Comparison of ENCODE assay signal across 36 cellular contexts in genomic region chr2:101638817-101639605, GRCh38.
"Had no signal": no experiment of that assay in that cellular context is flagged by ENCODE, and none has a peak within 500 bp of the region (broad histone marks: within the 10 kb centered on the region; RNA-seq: fewer than 3 reads in every experiment).

No MANE protein-coding gene starts in this region.

- DNase-seq: activated CD4-positive, alpha-beta memory T cell treated with anti-CD3 and anti-CD28 coated beads, Interleukin-2, amount 10 ng/mL, durations not matched to agents 7 days and 5 days; activated CD4-positive, alpha-beta T cell treated with anti-CD3 and anti-CD28 coated beads for 1 hour; activated CD4-positive, alpha-beta T cell treated with anti-CD3 and anti-CD28 coated beads, Interleukin-2, amount 10 ng/mL, durations not matched to agents 7 days and 5 days; activated CD8-positive, alpha-beta memory T cell treated with anti-CD3 and anti-CD28 coated beads, Interleukin-2, amount 50 U/mL, for 48 hours; activated gamma-delta T cell treated with Interleukin-2 at 50 U/mL for 16 hours; activated naive CD4-positive, alpha-beta T cell treated with anti-CD3 and anti-CD28 coated beads, Interleukin-2, amount 50 U/mL, for 16 hours; activated T-cell treated with anti-CD3 and anti-CD28 coated beads, Interleukin-2, amount 50 U/mL, for 24 hours; anterior cingulate cortex; effector CD4-positive, alpha-beta T cell; foreskin keratinocyte; heart left ventricle; hypothalamus; immature natural killer cell; kidney; mesenchymal stem cell; naive thymus-derived CD8-positive, alpha-beta T cell; psoas muscle; stimulated activated CD4-positive, alpha-beta T cell treated with anti-CD3 and anti-CD28 coated beads, Interleukin-1b, Interleukin-23, amount 100 ng/mL, for 48 hours; stimulated activated CD4-positive, alpha-beta T cell treated with anti-CD3 and anti-CD28 coated beads, Interleukin-4, amount 100 ng/mL, for 4 hours; stimulated activated CD8-positive, alpha-beta memory T cell treated with anti-CD3 and anti-CD28 coated beads, Interleukin-4, amount 100 ng/mL, for 48 hours; stimulated activated naive CD8-positive, alpha-beta T cell treated with anti-CD3 and anti-CD28 coated beads, Interleukin-15, amount 100 ng/mL, for 72 hours; T-helper 9 cell; tibial artery had no signal

- H3K27me3 ChIP-seq: esophagus muscularis mucosa, foreskin keratinocyte, neutrophil, suprapubic skin, tibial artery had no signal

- H3K9me3 Mint-ChIP-seq: activated CD4-positive, alpha-beta memory T cell treated with anti-CD3 and anti-CD28 coated beads, Interleukin-2, amount 10 ng/mL, durations not matched to agents 7 days and 5 days; activated T-cell treated with anti-CD3 and anti-CD28 coated beads, Interleukin-2, amount 50 U/mL, for 24 hours; activated T-helper 17 cell treated with anti-CD3 and anti-CD28 coated beads, Interleukin-2, amount 50 U/mL, for 72 hours; central memory CD8-positive, alpha-beta T cell; immature natural killer cell; naive thymus-derived CD8-positive, alpha-beta T cell; stimulated activated memory B cell treated with anti-CD40 and anti-IgM and Interleukin-4, amounts not matched to agents 10 μg/mL and 1 μg/mL and 100 μg/mL, for 72 hours; stimulated activated naive CD8-positive, alpha-beta T cell treated with anti-CD3 and anti-CD28 coated beads, Interleukin-15, amount 100 ng/mL, for 72 hours; T-helper 1 cell treated with Interleukin-12 subunit alpha and Interleukin-12 subunit beta and Interleukin-4 antibody, amounts not matched to agents 30 μg/mL and 1 μg/mL, for 36 hours had no signal

- ATAC-seq: activated T-helper 17 cell treated with anti-CD3 and anti-CD28 coated beads, Interleukin-2, amount 50 U/mL, for 72 hours; foreskin keratinocyte; heart left ventricle; naive thymus-derived CD8-positive, alpha-beta T cell; psoas muscle; stimulated activated memory B cell treated with anti-CD40 and anti-IgM and Interleukin-4, amounts not matched to agents 10 μg/mL and 1 μg/mL and 100 μg/mL, for 72 hours; stimulated activated naive CD8-positive, alpha-beta T cell treated with anti-CD3 and anti-CD28 coated beads, Interleukin-15, amount 100 ng/mL, for 72 hours; WTC11 had no signal

- H3K4me1 ChIP-seq: esophagus muscularis mucosa, foreskin keratinocyte, heart left ventricle, parathyroid adenoma, psoas muscle, tibial artery had no signal

- H3K36me3 Mint-ChIP-seq: immature natural killer cell; naive thymus-derived CD8-positive, alpha-beta T cell; stimulated activated memory B cell treated with anti-CD40 and anti-IgM and Interleukin-4, amounts not matched to agents 10 μg/mL and 1 μg/mL and 100 μg/mL, for 72 hours; WTC11 had no signal

- H3K4me1 Mint-ChIP-seq: activated CD4-positive, alpha-beta memory T cell treated with anti-CD3 and anti-CD28 coated beads, Interleukin-2, amount 10 ng/mL, durations not matched to agents 7 days and 5 days; activated T-helper 17 cell treated with anti-CD3 and anti-CD28 coated beads, Interleukin-2, amount 50 U/mL, for 72 hours; central memory CD8-positive, alpha-beta T cell; immature natural killer cell; stimulated activated naive CD8-positive, alpha-beta T cell treated with anti-CD3 and anti-CD28 coated beads, Interleukin-15, amount 100 ng/mL, for 72 hours; WTC11 had no signal

- H3K9me3 ChIP-seq: esophagus muscularis mucosa, heart left ventricle, lower lobe of right lung, neutrophil, psoas muscle, suprapubic skin, tibial artery had no signal

- H3K79me2 ChIP-seq: parathyroid adenoma had no signal

- H3K9ac ChIP-seq: parathyroid adenoma had no signal

- H3K36me3 ChIP-seq: esophagus muscularis mucosa, heart left ventricle, lower lobe of right lung, neutrophil, suprapubic skin, tibial artery had no signal

- H3K4me3 ChIP-seq: esophagus muscularis mucosa, heart left ventricle, lower lobe of right lung, psoas muscle, smooth muscle cell, suprapubic skin, tibial artery had no signal

- FAIRE-seq: bronchial epithelial cell, colon, kidney had no signal

- H3K4me2 ChIP-seq: smooth muscle cell had no signal

- H2AFZ ChIP-seq: parathyroid adenoma had no signal

- H3K4me3 Mint-ChIP-seq: activated CD4-positive, alpha-beta memory T cell treated with anti-CD3 and anti-CD28 coated beads, Interleukin-2, amount 10 ng/mL, durations not matched to agents 7 days and 5 days; activated CD4-positive, alpha-beta T cell treated with anti-CD3 and anti-CD28 coated beads, Interleukin-2, amount 10 ng/mL, durations not matched to agents 7 days and 5 days; activated T-cell treated with anti-CD3 and anti-CD28 coated beads, Interleukin-2, amount 50 U/mL, for 24 hours; activated T-helper 17 cell treated with anti-CD3 and anti-CD28 coated beads, Interleukin-2, amount 50 U/mL, for 72 hours; central memory CD8-positive, alpha-beta T cell; immature natural killer cell; stimulated activated memory B cell treated with anti-CD40 and anti-IgM and Interleukin-4, amounts not matched to agents 10 μg/mL and 1 μg/mL and 100 μg/mL, for 72 hours; stimulated activated naive CD8-positive, alpha-beta T cell treated with anti-CD3 and anti-CD28 coated beads, Interleukin-15, amount 100 ng/mL, for 72 hours; T-helper 1 cell treated with Interleukin-12 subunit alpha and Interleukin-12 subunit beta and Interleukin-4 antibody, amounts not matched to agents 30 μg/mL and 1 μg/mL, for 36 hours; WTC11 had no signal

- H3K27me3 Mint-ChIP-seq: activated CD4-positive, alpha-beta memory T cell treated with anti-CD3 and anti-CD28 coated beads, Interleukin-2, amount 10 ng/mL, durations not matched to agents 7 days and 5 days; activated CD4-positive, alpha-beta T cell treated with anti-CD3 and anti-CD28 coated beads, Interleukin-2, amount 10 ng/mL, durations not matched to agents 7 days and 5 days; activated T-cell treated with anti-CD3 and anti-CD28 coated beads, Interleukin-2, amount 50 U/mL, for 24 hours; activated T-helper 17 cell treated with anti-CD3 and anti-CD28 coated beads, Interleukin-2, amount 50 U/mL, for 72 hours; central memory CD8-positive, alpha-beta T cell; naive thymus-derived CD8-positive, alpha-beta T cell; stimulated activated memory B cell treated with anti-CD40 and anti-IgM and Interleukin-4, amounts not matched to agents 10 μg/mL and 1 μg/mL and 100 μg/mL, for 72 hours; stimulated activated naive CD8-positive, alpha-beta T cell treated with anti-CD3 and anti-CD28 coated beads, Interleukin-15, amount 100 ng/mL, for 72 hours had no signal

- H3K27ac ChIP-seq: esophagus muscularis mucosa, foreskin keratinocyte, heart left ventricle, lower lobe of right lung, neutrophil, parathyroid adenoma, psoas muscle, suprapubic skin, tibial artery had no signal
